ENCODE assay signal across 8 cellular contexts in genomic region chr17:40329981-40330794, GRCh38. TPM values are rescaled to one million over a fixed set of nuclear protein-coding genes. Genes with fewer than 3 reads are reported as not detected.
DNase-seq lines count a peak whose midpoint lies in the region; ATAC-seq, FAIRE-seq and TF ChIP-seq lines count a peak whose summit lies in the region.

No MANE protein-coding gene starts in this region.

- TF ChIP-seq CTCF in C4-2B (conservative IDR thresholded peaks at IDR 0.05) (no peak), lower lobe of right lung (IDR thresholded peaks at IDR 0.05) (no peak), GM10248 (IDR thresholded peaks at IDR 0.05; ENCODE audit: control extremely low read depth, extremely low read depth, low read depth, missing control alignments) (no peak)

- peak overlapping the region; percentile 77 for H3K27ac Mint-ChIP-seq in activated CD8-positive, alpha-beta T cell treated with anti-CD3 and anti-CD28 coated beads, Interleukin-2, amount 10 ng/mL, durations not matched to agents 7 days and 5 days

- H3K4me1 ChIP-seq in lower lobe of right lung = peaks cover 100% of the 10 kb centered on the region

- H3K4me3 Mint-ChIP-seq in activated CD8-positive, alpha-beta T cell treated with anti-CD3 and anti-CD28 coated beads, Interleukin-2, amount 10 ng/mL, durations not matched to agents 7 days and 5 days = peak overlapping the region; percentile 40

- CTCF ChIA-PET in activated CD8-positive, alpha-beta T cell treated with anti-CD3 and anti-CD28 coated beads, Interleukin-2, amount 10 ng/mL, durations not matched to agents 7 days and 5 days (lab: Charles Lee) = interaction anchor here (0.6 to 2.8 kb wide), 6 partner anchors 11 to 28 kb away, joined by 3 to 17 read pairs (median 5); no protein-coding TSS in a partner anchor
- CTCF ChIA-PET in GM10248 (lab: Yijun Ruan, JAX) = interaction anchor here (0.9 to 6.6 kb wide), 6 partner anchors 9 to 204 kb away, joined by 3 to 50 read pairs (median 4); no protein-coding TSS in a partner anchor

- intact Hi-C loops in lower lobe of right lung (cut with DNase I) = no loop called here

- H3K36me3 Mint-ChIP-seq in activated CD8-positive, alpha-beta T cell treated with anti-CD3 and anti-CD28 coated beads, Interleukin-2, amount 10 ng/mL, durations not matched to agents 7 days and 5 days (ENCODE audit: low read depth) = peaks cover 65% of the 10 kb centered on the region

- peak; percentile 55 for DNase-seq in activated CD8-positive, alpha-beta T cell treated with anti-CD3 and anti-CD28 coated beads, Interleukin-2, amount 10 ng/mL, durations not matched to agents 7 days and 5 days
- peak; percentile 76 for DNase-seq in lower lobe of right lung
- DNase-seq in GM10248 (ENCODE audit: extremely low spot score) = no peak
- no peak for DNase-seq in GM12892 (ENCODE audit: insufficient read length)
- DNase-seq in germinal center (ENCODE audit: low spot score) = no peak
- no peak for DNase-seq in stimulated activated CD4-positive, alpha-beta T cell treated with anti-CD3 and anti-CD28 coated beads, Interleukin-4, amount 100 ng/mL, for 1 hour

- no peaks in the 10 kb centered on the region for H3K27me3 ChIP-seq in lower lobe of right lung (ENCODE audit: low read depth)

- POLR2A ChIA-PET in activated CD8-positive, alpha-beta T cell treated with anti-CD3 and anti-CD28 coated beads, Interleukin-2, amount 10 ng/mL, durations not matched to agents 7 days and 5 days (lab: Charles Lee) = interaction anchor here (1.1 to 2.2 kb wide), 3 partner anchors 9 to 14 kb away, joined by 3 to 5 read pairs (median 5); no protein-coding TSS in a partner anchor
- POLR2A ChIA-PET in GM10248 (lab: Yijun Ruan, JAX) = interaction anchor here (0.6 kb wide), 1 partner anchor 1727 kb away, joined by 5 read pairs; no protein-coding TSS in a partner anchor

- H3K27ac ChIP-seq in C4-2B = peak overlapping the region; percentile 89
- peak overlapping the region; percentile 65 for H3K27ac ChIP-seq in KOPT-K1 (ENCODE audit: low read depth, low read length, poor library complexity, severe bottlenecking)
- peak overlapping the region; percentile 96 for H3K27ac ChIP-seq in lower lobe of right lung

- H3K9me3 Mint-ChIP-seq in activated CD8-positive, alpha-beta T cell treated with anti-CD3 and anti-CD28 coated beads, Interleukin-2, amount 10 ng/mL, durations not matched to agents 7 days and 5 days (ENCODE audit: insufficient read depth) = no peaks in the 10 kb centered on the region

- H3K9me3 ChIP-seq in KOPT-K1 (ENCODE audit: insufficient read depth, low read length, poor library complexity, severe bottlenecking) = no peaks in the 10 kb centered on the region
- H3K9me3 ChIP-seq in lower lobe of right lung = no peaks in the 10 kb centered on the region

- peak; percentile 30 for ATAC-seq in activated CD8-positive, alpha-beta T cell treated with anti-CD3 and anti-CD28 coated beads, Interleukin-2, amount 10 ng/mL, durations not matched to agents 7 days and 5 days
- peak; percentile 40 to 55 for ATAC-seq in lower lobe of right lung

- no peak for FAIRE-seq in GM12892 (lab: Jason Lieb, UNC)

- peaks cover 95% of the 10 kb centered on the region for H3K4me1 Mint-ChIP-seq in activated CD8-positive, alpha-beta T cell treated with anti-CD3 and anti-CD28 coated beads, Interleukin-2, amount 10 ng/mL, durations not matched to agents 7 days and 5 days (ENCODE audit: low read depth)

- TF ChIP-seq POLR2A in GM12892 (IDR thresholded peaks at IDR 0.05; ENCODE audit: low read depth, low read length) = no peak

- H3K4me3 ChIP-seq in lower lobe of right lung = peak overlapping the region; percentile 27

- H3K36me3 ChIP-seq in KOPT-K1 (ENCODE audit: insufficient read depth, low read length) (no peaks in the 10 kb centered on the region), lower lobe of right lung (peaks cover 14% of the 10 kb centered on the region)

- H3K27me3 Mint-ChIP-seq in activated CD8-positive, alpha-beta T cell treated with anti-CD3 and anti-CD28 coated beads, Interleukin-2, amount 10 ng/mL, durations not matched to agents 7 days and 5 days (ENCODE audit: low read depth) = no peaks in the 10 kb centered on the region

RNA-seq across cellular contexts. Expression of gene RARA, which starts 21.2 kb away (rescaled TPM):
- 10 to 100 TPM; 61.1 to 63.2 TPM for total RNA-seq in activated CD8-positive, alpha-beta T cell treated with anti-CD3 and anti-CD28 coated beads, Interleukin-2, amount 10 ng/mL, durations not matched to agents 7 days and 5 days
- 82.6 TPM for total RNA-seq in lower lobe of right lung
- polyA plus RNA-seq in GM12892 (2012; ENCODE audit: missing spikeins) = 24.3 TPM

RNA-seq across cellular contexts. Expression of gene GJD3, which starts 34.3 kb away (rescaled TPM):
- under 1 TPM in 1 of 2 experiments, not detected in 1; 0.29 TPM for total RNA-seq in activated CD8-positive, alpha-beta T cell treated with anti-CD3 and anti-CD28 coated beads, Interleukin-2, amount 10 ng/mL, durations not matched to agents 7 days and 5 days
- total RNA-seq in lower lobe of right lung = 3.1 TPM
- not detected for polyA plus RNA-seq in GM12892 (2012; ENCODE audit: missing spikeins)

RNA-seq across cellular contexts. Expression of gene CDC6, which starts 42.5 kb away (rescaled TPM):
- total RNA-seq in activated CD8-positive, alpha-beta T cell treated with anti-CD3 and anti-CD28 coated beads, Interleukin-2, amount 10 ng/mL, durations not matched to agents 7 days and 5 days = 100 to 1,000 TPM; 103 to 110 TPM
- total RNA-seq in lower lobe of right lung = 2.3 TPM
- polyA plus RNA-seq in GM12892 (2012; ENCODE audit: missing spikeins) = 39.5 TPM

Comparison
In these comparisons a context has a peak if more than half of its experiments do, and no peak if none do; other contexts are left out.
1. DNase-seq: peak in activated CD8-positive, alpha-beta T cell treated with anti-CD3 and anti-CD28 coated beads, Interleukin-2, amount 10 ng/mL, durations not matched to agents 7 days and 5 days (single experiment) and lower lobe of right lung (single experiment); none in GM10248 (single experiment), GM12892 (single experiment), germinal center (single experiment) and stimulated activated CD4-positive, alpha-beta T cell treated with anti-CD3 and anti-CD28 coated beads, Interleukin-4, amount 100 ng/mL, for 1 hour (single experiment).
2. RNA of gene CDC6, which starts 42.5 kb away (total RNA-seq): 103 to 110 TPM in activated CD8-positive, alpha-beta T cell treated with anti-CD3 and anti-CD28 coated beads, Interleukin-2, amount 10 ng/mL, durations not matched to agents 7 days and 5 days; 2.3 TPM in lower lobe of right lung (single experiment); every median in the first group is over 10 times any median in the second.
3. Peak in every context shown above with its lines, with median percentiles within 50 percentile points of each other: H3K27ac ChIP-seq.